In the genomic region with DNA sequence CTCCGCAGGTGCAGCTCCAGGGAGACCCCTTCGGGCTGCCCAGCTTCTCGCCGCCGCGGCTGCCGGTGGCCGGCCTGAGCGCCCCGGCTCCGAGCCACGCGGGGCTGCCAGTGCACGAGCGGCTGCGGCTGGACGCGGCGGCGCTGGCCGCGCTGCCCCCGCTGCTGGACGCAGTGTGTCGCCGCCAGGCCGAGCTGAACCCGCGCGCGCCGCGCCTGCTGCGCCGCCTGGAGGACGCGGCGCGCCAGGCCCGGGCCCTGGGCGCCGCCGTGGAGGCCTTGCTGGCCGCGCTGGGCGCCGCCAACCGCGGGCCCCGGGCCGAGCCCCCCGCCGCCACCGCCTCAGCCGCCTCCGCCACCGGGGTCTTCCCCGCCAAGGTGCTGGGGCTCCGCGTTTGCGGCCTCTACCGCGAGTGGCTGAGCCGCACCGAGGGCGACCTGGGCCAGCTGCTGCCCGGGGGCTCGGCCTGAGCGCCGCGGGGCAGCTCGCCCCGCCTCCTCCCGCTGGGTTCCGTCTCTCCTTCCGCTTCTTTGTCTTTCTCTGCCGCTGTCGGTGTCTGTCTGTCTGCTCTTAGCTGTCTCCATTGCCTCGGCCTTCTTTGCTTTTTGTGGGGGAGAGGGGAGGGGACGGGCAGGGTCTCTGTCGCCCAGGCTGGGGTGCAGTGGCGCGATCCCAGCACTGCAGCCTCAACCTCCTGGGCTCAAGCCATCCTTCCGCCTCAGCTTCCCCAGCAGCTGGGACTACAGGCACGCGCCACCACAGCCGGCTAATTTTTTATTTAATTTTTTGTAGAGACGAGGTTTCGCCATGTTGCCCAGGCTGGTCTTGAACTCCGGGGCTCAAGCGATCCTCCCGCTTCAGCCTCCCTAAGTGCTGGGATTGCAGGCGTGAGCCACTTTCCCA, we compare ENCODE assay signal across 1 cellular context.
TF ChIP-seq lines count a peak whose summit lies in the region.

No MANE protein-coding gene starts in this region.

TF ChIP-seq in HepG2, 621 proteins besides CTCF, POLR2A, EP300 and RAD21 (continues in another document):
- TF ChIP-seq, protein P1, sequence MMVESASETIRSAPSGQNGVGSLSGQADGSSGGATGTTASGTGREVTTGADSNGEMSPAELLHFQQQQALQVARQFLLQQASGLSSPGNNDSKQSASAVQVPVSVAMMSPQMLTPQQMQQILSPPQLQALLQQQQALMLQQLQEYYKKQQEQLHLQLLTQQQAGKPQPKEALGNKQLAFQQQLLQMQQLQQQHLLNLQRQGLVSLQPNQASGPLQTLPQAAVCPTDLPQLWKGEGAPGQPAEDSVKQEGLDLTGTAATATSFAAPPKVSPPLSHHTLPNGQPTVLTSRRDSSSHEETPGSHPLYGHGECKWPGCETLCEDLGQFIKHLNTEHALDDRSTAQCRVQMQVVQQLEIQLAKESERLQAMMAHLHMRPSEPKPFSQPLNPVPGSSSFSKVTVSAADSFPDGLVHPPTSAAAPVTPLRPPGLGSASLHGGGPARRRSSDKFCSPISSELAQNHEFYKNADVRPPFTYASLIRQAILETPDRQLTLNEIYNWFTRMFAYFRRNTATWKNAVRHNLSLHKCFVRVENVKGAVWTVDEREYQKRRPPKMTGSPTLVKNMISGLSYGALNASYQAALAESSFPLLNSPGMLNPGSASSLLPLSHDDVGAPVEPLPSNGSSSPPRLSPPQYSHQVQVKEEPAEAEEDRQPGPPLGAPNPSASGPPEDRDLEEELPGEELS (CRISPR knock-in tag; IDR thresholded peaks at IDR 0.05): no peak
- no peak for TF ChIP-seq ZNF17 (CRISPR knock-in tag; IDR thresholded peaks at IDR 0.05)
- no peak for TF ChIP-seq ASH2L (IDR thresholded peaks at IDR 0.05; ENCODE audit: insufficient read length, low read depth, low read length)
- TF ChIP-seq GATAD2A (CRISPR knock-in tag; IDR thresholded peaks at IDR 0.05): no peak
- TF ChIP-seq ZNF737 (CRISPR knock-in tag; IDR thresholded peaks at IDR 0.05; ENCODE audit: borderline replicate concordance): no peak
- no peak for TF ChIP-seq HNRNPH1 (optimal IDR thresholded peaks at IDR 0.05; ENCODE audit: low read depth, low read length)
- TF ChIP-seq, protein P2, sequence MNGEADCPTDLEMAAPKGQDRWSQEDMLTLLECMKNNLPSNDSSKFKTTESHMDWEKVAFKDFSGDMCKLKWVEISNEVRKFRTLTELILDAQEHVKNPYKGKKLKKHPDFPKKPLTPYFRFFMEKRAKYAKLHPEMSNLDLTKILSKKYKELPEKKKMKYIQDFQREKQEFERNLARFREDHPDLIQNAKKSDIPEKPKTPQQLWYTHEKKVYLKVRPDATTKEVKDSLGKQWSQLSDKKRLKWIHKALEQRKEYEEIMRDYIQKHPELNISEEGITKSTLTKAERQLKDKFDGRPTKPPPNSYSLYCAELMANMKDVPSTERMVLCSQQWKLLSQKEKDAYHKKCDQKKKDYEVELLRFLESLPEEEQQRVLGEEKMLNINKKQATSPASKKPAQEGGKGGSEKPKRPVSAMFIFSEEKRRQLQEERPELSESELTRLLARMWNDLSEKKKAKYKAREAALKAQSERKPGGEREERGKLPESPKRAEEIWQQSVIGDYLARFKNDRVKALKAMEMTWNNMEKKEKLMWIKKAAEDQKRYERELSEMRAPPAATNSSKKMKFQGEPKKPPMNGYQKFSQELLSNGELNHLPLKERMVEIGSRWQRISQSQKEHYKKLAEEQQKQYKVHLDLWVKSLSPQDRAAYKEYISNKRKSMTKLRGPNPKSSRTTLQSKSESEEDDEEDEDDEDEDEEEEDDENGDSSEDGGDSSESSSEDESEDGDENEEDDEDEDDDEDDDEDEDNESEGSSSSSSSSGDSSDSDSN (CRISPR knock-in tag; IDR thresholded peaks at IDR 0.05): peak; percentile 72; the same call in 1 of the 2 replicates
- TF ChIP-seq IKZF1 (IDR thresholded peaks at IDR 0.05): no peak
- TF ChIP-seq ZNF20 (CRISPR knock-in tag; IDR thresholded peaks at IDR 0.05): no peak
- no peak for TF ChIP-seq RBM22 (optimal IDR thresholded peaks at IDR 0.05; ENCODE audit: low read length)
- TF ChIP-seq SRY (CRISPR knock-in tag; IDR thresholded peaks at IDR 0.05): 0 out of 2 replicates have a peak, but pooled peaks have one; percentile 20
- TF ChIP-seq, protein P3, sequence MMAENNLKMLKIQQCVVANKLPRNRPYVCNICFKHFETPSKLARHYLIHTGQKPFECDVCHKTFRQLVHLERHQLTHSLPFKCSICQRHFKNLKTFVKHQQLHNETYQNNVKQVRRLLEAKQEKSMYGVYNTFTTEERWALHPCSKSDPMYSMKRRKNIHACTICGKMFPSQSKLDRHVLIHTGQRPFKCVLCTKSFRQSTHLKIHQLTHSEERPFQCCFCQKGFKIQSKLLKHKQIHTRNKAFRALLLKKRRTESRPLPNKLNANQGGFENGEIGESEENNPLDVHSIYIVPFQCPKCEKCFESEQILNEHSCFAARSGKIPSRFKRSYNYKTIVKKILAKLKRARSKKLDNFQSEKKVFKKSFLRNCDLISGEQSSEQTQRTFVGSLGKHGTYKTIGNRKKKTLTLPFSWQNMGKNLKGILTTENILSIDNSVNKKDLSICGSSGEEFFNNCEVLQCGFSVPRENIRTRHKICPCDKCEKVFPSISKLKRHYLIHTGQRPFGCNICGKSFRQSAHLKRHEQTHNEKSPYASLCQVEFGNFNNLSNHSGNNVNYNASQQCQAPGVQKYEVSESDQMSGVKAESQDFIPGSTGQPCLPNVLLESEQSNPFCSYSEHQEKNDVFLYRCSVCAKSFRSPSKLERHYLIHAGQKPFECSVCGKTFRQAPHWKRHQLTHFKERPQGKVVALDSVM (CRISPR knock-in tag; IDR thresholded peaks at IDR 0.05): peak; percentile 67; the same call in 1 of the 2 replicates
- TF ChIP-seq, protein P4, sequence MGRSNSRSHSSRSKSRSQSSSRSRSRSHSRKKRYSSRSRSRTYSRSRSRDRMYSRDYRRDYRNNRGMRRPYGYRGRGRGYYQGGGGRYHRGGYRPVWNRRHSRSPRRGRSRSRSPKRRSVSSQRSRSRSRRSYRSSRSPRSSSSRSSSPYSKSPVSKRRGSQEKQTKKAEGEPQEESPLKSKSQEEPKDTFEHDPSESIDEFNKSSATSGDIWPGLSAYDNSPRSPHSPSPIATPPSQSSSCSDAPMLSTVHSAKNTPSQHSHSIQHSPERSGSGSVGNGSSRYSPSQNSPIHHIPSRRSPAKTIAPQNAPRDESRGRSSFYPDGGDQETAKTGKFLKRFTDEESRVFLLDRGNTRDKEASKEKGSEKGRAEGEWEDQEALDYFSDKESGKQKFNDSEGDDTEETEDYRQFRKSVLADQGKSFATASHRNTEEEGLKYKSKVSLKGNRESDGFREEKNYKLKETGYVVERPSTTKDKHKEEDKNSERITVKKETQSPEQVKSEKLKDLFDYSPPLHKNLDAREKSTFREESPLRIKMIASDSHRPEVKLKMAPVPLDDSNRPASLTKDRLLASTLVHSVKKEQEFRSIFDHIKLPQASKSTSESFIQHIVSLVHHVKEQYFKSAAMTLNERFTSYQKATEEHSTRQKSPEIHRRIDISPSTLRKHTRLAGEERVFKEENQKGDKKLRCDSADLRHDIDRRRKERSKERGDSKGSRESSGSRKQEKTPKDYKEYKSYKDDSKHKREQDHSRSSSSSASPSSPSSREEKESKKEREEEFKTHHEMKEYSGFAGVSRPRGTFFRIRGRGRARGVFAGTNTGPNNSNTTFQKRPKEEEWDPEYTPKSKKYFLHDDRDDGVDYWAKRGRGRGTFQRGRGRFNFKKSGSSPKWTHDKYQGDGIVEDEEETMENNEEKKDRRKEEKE (IDR thresholded peaks at IDR 0.05): no peak
- TF ChIP-seq ZNF614 (CRISPR knock-in tag; IDR thresholded peaks at IDR 0.05; ENCODE audit: borderline replicate concordance): peak; percentile 16; the same call in 1 of the 2 replicates
- TF ChIP-seq CBX5 (CRISPR knock-in tag; IDR thresholded peaks at IDR 0.05; ENCODE audit: borderline replicate concordance): no peak
- TF ChIP-seq ZNF850 (CRISPR knock-in tag; conservative IDR thresholded peaks at IDR 0.05): 0 out of 2 replicates have a peak, but pooled peaks have one; percentile 69
- peak; percentile 64; the same call in 1 of the 2 replicates for TF ChIP-seq ZFP90 (CRISPR knock-in tag; IDR thresholded peaks at IDR 0.05; ENCODE audit: borderline replicate concordance)
- TF ChIP-seq ZNF263 (CRISPR knock-in tag; IDR thresholded peaks at IDR 0.05): peak; percentile 20; the same call in 1 of the 2 replicates
- TF ChIP-seq, protein P5, sequence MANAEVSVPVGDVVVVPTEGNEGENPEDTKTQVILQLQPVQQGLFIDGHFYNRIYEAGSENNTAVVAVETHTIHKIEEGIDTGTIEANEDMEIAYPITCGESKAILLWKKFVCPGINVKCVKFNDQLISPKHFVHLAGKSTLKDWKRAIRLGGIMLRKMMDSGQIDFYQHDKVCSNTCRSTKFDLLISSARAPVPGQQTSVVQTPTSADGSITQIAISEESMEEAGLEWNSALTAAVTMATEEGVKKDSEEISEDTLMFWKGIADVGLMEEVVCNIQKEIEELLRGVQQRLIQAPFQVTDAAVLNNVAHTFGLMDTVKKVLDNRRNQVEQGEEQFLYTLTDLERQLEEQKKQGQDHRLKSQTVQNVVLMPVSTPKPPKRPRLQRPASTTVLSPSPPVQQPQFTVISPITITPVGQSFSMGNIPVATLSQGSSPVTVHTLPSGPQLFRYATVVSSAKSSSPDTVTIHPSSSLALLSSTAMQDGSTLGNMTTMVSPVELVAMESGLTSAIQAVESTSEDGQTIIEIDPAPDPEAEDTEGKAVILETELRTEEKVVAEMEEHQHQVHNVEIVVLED (CRISPR knock-in tag; IDR thresholded peaks at IDR 0.05; ENCODE audit: borderline replicate concordance): no peak
- no peak for TF ChIP-seq ZNF441 (CRISPR knock-in tag; IDR thresholded peaks at IDR 0.05; ENCODE audit: borderline replicate concordance)
- no peak for TF ChIP-seq ZNF260 (CRISPR knock-in tag; IDR thresholded peaks at IDR 0.05; ENCODE audit: borderline replicate concordance, low read depth)
- no peak for TF ChIP-seq TMF1 (CRISPR knock-in tag; IDR thresholded peaks at IDR 0.05; ENCODE audit: low read depth)
- TF ChIP-seq RFXANK (CRISPR knock-in tag; IDR thresholded peaks at IDR 0.05): no peak
- TF ChIP-seq, protein P6, sequence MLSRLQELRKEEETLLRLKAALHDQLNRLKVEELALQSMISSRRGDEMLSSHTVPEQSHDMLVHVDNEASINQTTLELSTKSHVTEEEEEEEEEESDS (CRISPR knock-in tag; IDR thresholded peaks at IDR 0.05; ENCODE audit: borderline replicate concordance): no peak
- peak; percentile 51; the same call in 1 of the 2 replicates for TF ChIP-seq HOXA3 (CRISPR knock-in tag; IDR thresholded peaks at IDR 0.05)
- TF ChIP-seq ZSCAN12 (CRISPR knock-in tag; IDR thresholded peaks at IDR 0.05): no peak
- TF ChIP-seq, protein P7, sequence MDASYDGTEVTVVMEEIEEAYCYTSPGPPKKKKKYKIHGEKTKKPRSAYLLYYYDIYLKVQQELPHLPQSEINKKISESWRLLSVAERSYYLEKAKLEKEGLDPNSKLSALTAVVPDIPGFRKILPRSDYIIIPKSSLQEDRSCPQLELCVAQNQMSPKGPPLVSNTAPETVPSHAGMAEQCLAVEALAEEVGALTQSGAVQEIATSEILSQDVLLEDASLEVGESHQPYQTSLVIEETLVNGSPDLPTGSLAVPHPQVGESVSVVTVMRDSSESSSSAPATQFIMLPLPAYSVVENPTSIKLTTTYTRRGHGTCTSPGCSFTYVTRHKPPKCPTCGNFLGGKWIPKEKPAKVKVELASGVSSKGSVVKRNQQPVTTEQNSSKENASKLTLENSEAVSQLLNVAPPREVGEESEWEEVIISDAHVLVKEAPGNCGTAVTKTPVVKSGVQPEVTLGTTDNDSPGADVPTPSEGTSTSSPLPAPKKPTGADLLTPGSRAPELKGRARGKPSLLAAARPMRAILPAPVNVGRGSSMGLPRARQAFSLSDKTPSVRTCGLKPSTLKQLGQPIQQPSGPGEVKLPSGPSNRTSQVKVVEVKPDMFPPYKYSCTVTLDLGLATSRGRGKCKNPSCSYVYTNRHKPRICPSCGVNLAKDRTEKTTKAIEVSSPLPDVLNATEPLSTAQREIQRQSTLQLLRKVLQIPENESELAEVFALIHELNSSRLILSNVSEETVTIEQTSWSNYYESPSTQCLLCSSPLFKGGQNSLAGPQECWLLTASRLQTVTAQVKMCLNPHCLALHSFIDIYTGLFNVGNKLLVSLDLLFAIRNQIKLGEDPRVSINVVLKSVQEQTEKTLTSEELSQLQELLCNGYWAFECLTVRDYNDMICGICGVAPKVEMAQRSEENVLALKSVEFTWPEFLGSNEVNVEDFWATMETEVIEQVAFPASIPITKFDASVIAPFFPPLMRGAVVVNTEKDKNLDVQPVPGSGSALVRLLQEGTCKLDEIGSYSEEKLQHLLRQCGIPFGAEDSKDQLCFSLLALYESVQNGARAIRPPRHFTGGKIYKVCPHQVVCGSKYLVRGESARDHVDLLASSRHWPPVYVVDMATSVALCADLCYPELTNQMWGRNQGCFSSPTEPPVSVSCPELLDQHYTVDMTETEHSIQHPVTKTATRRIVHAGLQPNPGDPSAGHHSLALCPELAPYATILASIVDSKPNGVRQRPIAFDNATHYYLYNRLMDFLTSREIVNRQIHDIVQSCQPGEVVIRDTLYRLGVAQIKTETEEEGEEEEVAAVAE (CRISPR knock-in tag; IDR thresholded peaks at IDR 0.05; ENCODE audit: borderline replicate concordance): 0 out of 2 replicates have a peak, but pooled peaks have one; percentile 19
- no peak for TF ChIP-seq STAT5B (CRISPR knock-in tag; IDR thresholded peaks at IDR 0.05)
- TF ChIP-seq, protein P8, sequence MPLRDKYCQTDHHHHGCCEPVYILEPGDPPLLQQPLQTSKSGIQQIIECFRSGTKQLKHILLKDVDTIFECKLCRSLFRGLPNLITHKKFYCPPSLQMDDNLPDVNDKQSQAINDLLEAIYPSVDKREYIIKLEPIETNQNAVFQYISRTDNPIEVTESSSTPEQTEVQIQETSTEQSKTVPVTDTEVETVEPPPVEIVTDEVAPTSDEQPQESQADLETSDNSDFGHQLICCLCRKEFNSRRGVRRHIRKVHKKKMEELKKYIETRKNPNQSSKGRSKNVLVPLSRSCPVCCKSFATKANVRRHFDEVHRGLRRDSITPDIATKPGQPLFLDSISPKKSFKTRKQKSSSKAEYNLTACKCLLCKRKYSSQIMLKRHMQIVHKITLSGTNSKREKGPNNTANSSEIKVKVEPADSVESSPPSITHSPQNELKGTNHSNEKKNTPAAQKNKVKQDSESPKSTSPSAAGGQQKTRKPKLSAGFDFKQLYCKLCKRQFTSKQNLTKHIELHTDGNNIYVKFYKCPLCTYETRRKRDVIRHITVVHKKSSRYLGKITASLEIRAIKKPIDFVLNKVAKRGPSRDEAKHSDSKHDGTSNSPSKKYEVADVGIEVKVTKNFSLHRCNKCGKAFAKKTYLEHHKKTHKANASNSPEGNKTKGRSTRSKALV (CRISPR knock-in tag; IDR thresholded peaks at IDR 0.05): no peak
- TF ChIP-seq ISL2 (CRISPR knock-in tag; IDR thresholded peaks at IDR 0.05): no peak
- TF ChIP-seq, protein P9, sequence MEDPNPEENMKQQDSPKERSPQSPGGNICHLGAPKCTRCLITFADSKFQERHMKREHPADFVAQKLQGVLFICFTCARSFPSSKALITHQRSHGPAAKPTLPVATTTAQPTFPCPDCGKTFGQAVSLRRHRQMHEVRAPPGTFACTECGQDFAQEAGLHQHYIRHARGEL (CRISPR knock-in tag; IDR thresholded peaks at IDR 0.05): 0 out of 2 replicates have a peak, but pooled peaks have one; percentile 28
- TF ChIP-seq TOPORS (CRISPR knock-in tag; IDR thresholded peaks at IDR 0.05): no peak
- TF ChIP-seq, protein P10, sequence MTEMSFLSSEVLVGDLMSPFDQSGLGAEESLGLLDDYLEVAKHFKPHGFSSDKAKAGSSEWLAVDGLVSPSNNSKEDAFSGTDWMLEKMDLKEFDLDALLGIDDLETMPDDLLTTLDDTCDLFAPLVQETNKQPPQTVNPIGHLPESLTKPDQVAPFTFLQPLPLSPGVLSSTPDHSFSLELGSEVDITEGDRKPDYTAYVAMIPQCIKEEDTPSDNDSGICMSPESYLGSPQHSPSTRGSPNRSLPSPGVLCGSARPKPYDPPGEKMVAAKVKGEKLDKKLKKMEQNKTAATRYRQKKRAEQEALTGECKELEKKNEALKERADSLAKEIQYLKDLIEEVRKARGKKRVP (CRISPR knock-in tag; IDR thresholded peaks at IDR 0.05): no peak
- no peak for TF ChIP-seq KDM6A (CRISPR knock-in tag; IDR thresholded peaks at IDR 0.05; ENCODE audit: low read depth)
- no peak for TF ChIP-seq U2AF2 (IDR thresholded peaks at IDR 0.05; ENCODE audit: low read depth, low read length)
- no peak for TF ChIP-seq ZBTB3 (CRISPR knock-in tag; IDR thresholded peaks at IDR 0.05; ENCODE audit: borderline replicate concordance, low read depth)
